ENCODE assay signal across 11 cellular contexts in the genomic region with DNA sequence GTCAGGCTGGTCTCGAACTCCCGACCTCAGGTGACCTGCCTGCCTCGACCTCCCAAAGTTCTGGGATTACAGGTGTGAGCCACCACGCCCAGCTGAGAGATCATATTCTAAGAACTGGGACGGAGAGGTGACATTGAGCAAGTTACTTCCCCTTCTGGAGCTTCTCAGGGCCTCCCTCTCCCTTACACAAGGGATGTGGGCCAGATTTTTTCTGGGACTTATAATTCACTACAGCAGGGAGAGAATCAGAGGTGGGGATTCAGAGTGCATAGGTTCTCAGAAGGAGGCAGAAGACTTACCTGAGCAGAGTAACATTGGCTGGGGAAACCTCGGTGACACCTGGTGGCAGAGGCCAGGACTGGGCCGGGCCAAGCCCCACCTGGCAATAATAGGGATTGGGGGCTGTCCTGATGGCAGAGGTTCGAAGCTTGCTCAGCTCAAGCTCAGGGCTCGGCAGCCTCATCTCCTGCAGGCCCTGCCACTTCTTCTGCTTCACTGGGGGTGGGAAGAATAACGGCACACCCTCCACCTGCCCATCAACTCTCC. TPM values are rescaled to one million over a fixed set of nuclear protein-coding genes. Genes with fewer than 3 reads are reported as not detected.
DNase-seq lines count a peak whose midpoint lies in the region; ATAC-seq and TF ChIP-seq lines count a peak whose summit lies in the region.
"Had no signal": no experiment of that assay in that cellular context is flagged by ENCODE, and none has a peak within 500 bp of the region (broad histone marks: within the 10 kb centered on the region; RNA-seq: fewer than 3 reads in every experiment).

No MANE protein-coding gene starts in this region.

- intact Hi-C loops in colonic mucosa (cut with DNase I), result no loop called here

- ATAC-seq in HG02840 (IDR thresholded peaks at IDR 0.05; ENCODE audit: low FRiP score, unreplicated experiment), result no peak
- ATAC-seq: psoas muscle had no signal

- TF ChIP-seq EP300 in Ishikawa (IDR thresholded peaks at IDR 0.05; ENCODE audit: borderline replicate concordance), result no peak

- H3K4me3 ChIP-seq in colonic mucosa, result no peak overlapping the region
- H3K4me3 ChIP-seq: coronary artery, psoas muscle had no signal

- peak; percentile 17 for TF ChIP-seq CTCF in colonic mucosa (IDR thresholded peaks at IDR 0.05)

- H3K36me3 ChIP-seq in colonic mucosa, result no peaks in the 10 kb centered on the region

- peak; percentile 36; the same call in 1 of the 2 replicates for TF ChIP-seq RAD21 in Ishikawa (IDR thresholded peaks at IDR 0.05; ENCODE audit: low read depth)

- no peak overlapping the region for H3K27ac ChIP-seq in colonic mucosa
- H3K27ac ChIP-seq: coronary artery, psoas muscle, RWPE1 had no signal

- H3K27me3 ChIP-seq in colonic mucosa, result peaks cover 20% of the 10 kb centered on the region

- H3K4me1 ChIP-seq in colonic mucosa, result peaks cover 4% of the 10 kb centered on the region

- no peaks in the 10 kb centered on the region for H3K9me3 ChIP-seq in colonic mucosa
- H3K9me3 ChIP-seq: psoas muscle had no signal

- no peak overlapping the region for H3K9ac ChIP-seq in colonic mucosa (ENCODE audit: low read depth in 2 of 2, low read length in 2 of 2)

- DNase-seq in ELF-1 (ENCODE audit: low read depth, low spot score) (peak; percentile 35), colonic mucosa (no peak), NCI-H345 treated with DMSO at 0.1 percent for 48 hours (lab: John Stamatoyannopoulos, UW; ENCODE audit: unreplicated experiment) (no peak), mesenteric fat pad (ENCODE audit: low spot score) (no peak)
- DNase-seq: activated CD8-positive, alpha-beta memory T cell treated with anti-CD3 and anti-CD28 coated beads, Interleukin-2, amount 50 U/mL, for 4 hours; psoas muscle; stimulated activated CD4-positive, alpha-beta T cell treated with anti-CD3 and anti-CD28 coated beads, Interleukin-4, amount 100 ng/mL, for 1 hour had no signal

TF ChIP-seq in Ishikawa, 13 proteins besides CTCF, POLR2A, EP300 and RAD21:
- TF ChIP-seq FOXM1 (IDR thresholded peaks at IDR 0.05; ENCODE audit: borderline replicate concordance, low read depth), result no peak
- TF ChIP-seq REST (IDR thresholded peaks at IDR 0.05; ENCODE audit: low read depth), result no peak
- no peak for TF ChIP-seq TAF1 (IDR thresholded peaks at IDR 0.05; ENCODE audit: low read depth)
- TF ChIP-seq, protein P1, sequence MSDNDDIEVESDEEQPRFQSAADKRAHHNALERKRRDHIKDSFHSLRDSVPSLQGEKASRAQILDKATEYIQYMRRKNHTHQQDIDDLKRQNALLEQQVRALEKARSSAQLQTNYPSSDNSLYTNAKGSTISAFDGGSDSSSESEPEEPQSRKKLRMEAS (IDR thresholded peaks at IDR 0.05), result no peak
- no peak for TF ChIP-seq CEBPB (IDR thresholded peaks at IDR 0.05)
- no peak for TF ChIP-seq CREB1 (IDR thresholded peaks at IDR 0.05; ENCODE audit: low read depth)
- TF ChIP-seq NFIC (IDR thresholded peaks at IDR 0.05), result no peak
- TF ChIP-seq USF1 (IDR thresholded peaks at IDR 0.05), result no peak
- TF ChIP-seq TEAD4 (IDR thresholded peaks at IDR 0.05), result no peak
- no peak for TF ChIP-seq TCF12 (IDR thresholded peaks at IDR 0.05; ENCODE audit: low read depth)
- no peak for TF ChIP-seq EGR1 (IDR thresholded peaks at IDR 0.05)
- TF ChIP-seq YY1 (IDR thresholded peaks at IDR 0.05; ENCODE audit: low read depth), result no peak
- TF ChIP-seq ZBTB7A (IDR thresholded peaks at IDR 0.05; ENCODE audit: low read depth), result no peak
TF ChIP-seq in Ishikawa: peak in this region for 0.

RNA-seq across cellular contexts. Expression of gene LTK, which starts 6.8 kb away (rescaled TPM):
- 1 to 10 TPM; 6.9 to 8.2 TPM for total RNA-seq in colonic mucosa
- 0.77 TPM for total RNA-seq in mesenteric fat pad

RNA-seq across cellular contexts. Expression of gene ITPKA, which starts 13.2 kb away (rescaled TPM):
- total RNA-seq in colonic mucosa (10 to 100 TPM; 36.1 to 43.5 TPM), mesenteric fat pad (0.16 TPM)

RNA-seq across cellular contexts. Expression of gene RPAP1, which starts 37.2 kb away (rescaled TPM):
- total RNA-seq in colonic mucosa, result 10 to 100 TPM; 21.7 to 53.8 TPM
- total RNA-seq in mesenteric fat pad, result 26.7 TPM

RNA-seq across cellular contexts. Expression of gene TYRO3, which starts 52.1 kb away (rescaled TPM):
- total RNA-seq in colonic mucosa, result 1 to 10 TPM; 3.2 to 6.0 TPM
- 63.4 TPM for total RNA-seq in mesenteric fat pad

Comparison
In these comparisons a context has a peak if more than half of its experiments do, and no peak if none do; other contexts are left out.
1. RNA of gene ITPKA, which starts 13.2 kb away (total RNA-seq): 36.1 to 43.5 TPM in colonic mucosa; 0.16 TPM in mesenteric fat pad (single experiment); every median in the first group is over 10 times any median in the second.